ENCODE assay signal across 12 cellular contexts in genomic region chr17:37830151-37830993, GRCh38.
A peak's percentile ranks its signal among the peaks of the same experiment; 100 is the strongest.
DNase-seq lines count a peak whose midpoint lies in the region; ATAC-seq and TF ChIP-seq lines count a peak whose summit lies in the region.
"Had no signal": no experiment of that assay in that cellular context is flagged by ENCODE, and none has a peak within 500 bp of the region (broad histone marks: within the 10 kb centered on the region; RNA-seq: fewer than 3 reads in every experiment).

No MANE protein-coding gene starts in this region.

- CTCF ChIA-PET in CD4-positive, alpha-beta memory T cell (lab: Charles Lee; ENCODE audit: partially characterized antibody): interaction anchor here (1.4 kb wide), 1 partner anchor 9 kb away, joined by 4 read pairs; no protein-coding TSS in a partner anchor

- ATAC-seq in GM21423 (IDR thresholded peaks at IDR 0.05; ENCODE audit: unreplicated experiment) (peak; percentile 36), body of pancreas (no peak)

- whole genome bisulfite sequencing in body of pancreas, 2 donors: 76 to 78% methylated on average over 12 of the region's 12 CpGs

- TF ChIP-seq CTCF in GM06990 (IDR thresholded peaks at IDR 0.05; ENCODE audit: insufficient read depth, low read length, poor library complexity, severe bottlenecking): no peak
- TF ChIP-seq CTCF in body of pancreas (IDR thresholded peaks at IDR 0.05): no peak

- peaks cover 7% of the 10 kb centered on the region for H3K27me3 Mint-ChIP-seq in IgD-negative memory B cell
- peaks cover 18 to 31% of the 10 kb centered on the region in 2 donors for H3K27me3 Mint-ChIP-seq in CD4-positive, alpha-beta memory T cell

- peaks cover 0 to 3% (median 0%) of the 10 kb centered on the region in 3 donors for H3K9me3 Mint-ChIP-seq in IgD-negative memory B cell
- no peaks in the 10 kb centered on the region for H3K9me3 Mint-ChIP-seq in CD4-positive, alpha-beta memory T cell

- no peak overlapping the region for H3K4me3 ChIP-seq in GM06990 (replicated peaks; ENCODE audit: low read depth, low read length)
- no peak overlapping the region for H3K4me3 ChIP-seq in body of pancreas
- H3K4me3 ChIP-seq in CD4-positive, alpha-beta memory T cell (ENCODE audit: low read length in 2 of 2): no peak overlapping the region
- H3K4me3 ChIP-seq: SJSA1 had no signal

- no peak overlapping the region for H3K27ac ChIP-seq in body of pancreas
- no peak overlapping the region for H3K27ac ChIP-seq in CD4-positive, alpha-beta memory T cell (ENCODE audit: low read depth, low read length)
- H3K27ac ChIP-seq: SJSA1 had no signal

- no peak for TF ChIP-seq POLR2A in body of pancreas (IDR thresholded peaks at IDR 0.05)

- no peaks in the 10 kb centered on the region for H3K4me1 ChIP-seq in body of pancreas
- H3K4me1 ChIP-seq in CD4-positive, alpha-beta memory T cell (ENCODE audit: insufficient read depth, low read length): no peaks in the 10 kb centered on the region
- H3K4me1 ChIP-seq: BE2C had no signal

- H3K9me3 ChIP-seq in body of pancreas: no peaks in the 10 kb centered on the region
- no peaks in the 10 kb centered on the region for H3K9me3 ChIP-seq in CD4-positive, alpha-beta memory T cell (ENCODE audit: control insufficient read depth in 1 of 2, low read length in 2 of 2)
- H3K9me3 ChIP-seq: BE2C, SJSA1 had no signal

- H3K4me1 Mint-ChIP-seq in IgD-negative memory B cell: peaks cover 44 to 45% (median 45%) of the 10 kb centered on the region in 3 donors
- H3K4me1 Mint-ChIP-seq in CD4-positive, alpha-beta memory T cell: peaks cover 0 to 9% (median 2%) of the 10 kb centered on the region in 4 donors

- H3K27ac Mint-ChIP-seq in IgD-negative memory B cell: peak overlapping the region in 2 of 3 donors; percentile 63 to 76
- no peak overlapping the region for H3K27ac Mint-ChIP-seq in CD4-positive, alpha-beta memory T cell
- H3K27ac Mint-ChIP-seq: activated naive CD8-positive, alpha-beta T cell had no signal

- no peaks in the 10 kb centered on the region for H3K36me3 Mint-ChIP-seq in IgD-negative memory B cell
- H3K36me3 Mint-ChIP-seq in CD4-positive, alpha-beta memory T cell: no peaks in the 10 kb centered on the region
- H3K36me3 Mint-ChIP-seq: activated naive CD8-positive, alpha-beta T cell had no signal

- no peaks in the 10 kb centered on the region for H3K27me3 ChIP-seq in GM06990 (replicated peaks; ENCODE audit: control insufficient read depth, insufficient read depth, low read length)
- no peaks in the 10 kb centered on the region for H3K27me3 ChIP-seq in body of pancreas
- no peaks in the 10 kb centered on the region for H3K27me3 ChIP-seq in CD4-positive, alpha-beta memory T cell (ENCODE audit: insufficient read depth, low read length)
- H3K27me3 ChIP-seq: SJSA1 had no signal

- peak overlapping the region in 2 of 4 donors; percentile 65 to 77 for H3K4me3 Mint-ChIP-seq in IgD-negative memory B cell
- no peak overlapping the region for H3K4me3 Mint-ChIP-seq in CD4-positive, alpha-beta memory T cell
- H3K4me3 Mint-ChIP-seq: activated naive CD8-positive, alpha-beta T cell had no signal

- POLR2A ChIA-PET in CD4-positive, alpha-beta memory T cell (lab: Charles Lee; ENCODE audit: partially characterized antibody): no interaction called here

- intact Hi-C loops in body of pancreas (cut with DNase I): no loop called here
- intact Hi-C loops in CD4-positive, alpha-beta memory T cell (cut with micrococcal nuclease): no loop called here

- DNase-seq in GM06990 (ENCODE audit: extremely low read depth, insufficient read length) (peak; percentile 61), kidney glomerular epithelial cell (lab: John Stamatoyannopoulos, UW) (peak; percentile 66), NCI-H774 (lab: John Stamatoyannopoulos, UW) (no peak), body of pancreas (no peak)
- no peak for DNase-seq in activated effector memory CD4-positive, alpha-beta T cell treated with anti-CD3 and anti-CD28 coated beads, Interleukin-2, amount 50 U/mL, for 16 hours
- no peak for DNase-seq in CD4-positive, alpha-beta memory T cell
- DNase-seq: activated CD4-positive, alpha-beta T cell treated with anti-CD3 and anti-CD28 coated beads for 48 hours; BE2C had no signal

- no peaks in the 10 kb centered on the region for H3K36me3 ChIP-seq in GM06990 (ENCODE audit: control insufficient read depth, insufficient read depth, low read length)
- no peaks in the 10 kb centered on the region for H3K36me3 ChIP-seq in body of pancreas (replicated peaks in 1 of 2; ENCODE audit: insufficient read depth in 1 of 2, low read depth in 2 of 2)
- no peaks in the 10 kb centered on the region for H3K36me3 ChIP-seq in CD4-positive, alpha-beta memory T cell (ENCODE audit: insufficient read depth, low read length)
- H3K36me3 ChIP-seq: BE2C, SJSA1 had no signal

Comparison
In these comparisons a context has a peak if more than half of its experiments do, and no peak if none do; other contexts are left out.
1. DNase-seq: peak in GM06990 (single experiment) and kidney glomerular epithelial cell (single experiment); none in NCI-H774 (single experiment), activated effector memory CD4-positive, alpha-beta T cell treated with anti-CD3 and anti-CD28 coated beads, Interleukin-2, amount 50 U/mL, for 16 hours (single experiment), body of pancreas (0 of 4) and CD4-positive, alpha-beta memory T cell (0 of 5).
2. H3K27ac Mint-ChIP-seq: peak in IgD-negative memory B cell (2 of 3); none in CD4-positive, alpha-beta memory T cell (0 of 7).